Comparison of ENCODE assay signal across 8 cellular contexts in genomic region chr13:30690282-30691188, GRCh38. TPM values are rescaled to one million over a fixed set of nuclear protein-coding genes. Genes with fewer than 3 reads are reported as not detected.
DNase-seq lines count a peak whose midpoint lies in the region; ATAC-seq, FAIRE-seq and TF ChIP-seq lines count a peak whose summit lies in the region.

No MANE protein-coding gene starts in this region.

- ATAC-seq in stimulated activated naive CD8-positive, alpha-beta T cell treated with anti-CD3 and anti-CD28 coated beads, Interleukin-15, amount 100 ng/mL, for 72 hours: no peak
- ATAC-seq in GM18520 (IDR thresholded peaks at IDR 0.05; ENCODE audit: unreplicated experiment) (no peak), HG03139 (IDR thresholded peaks at IDR 0.05; ENCODE audit: unreplicated experiment) (no peak)

- H3K4me2 ChIP-seq in keratinocyte (ENCODE audit: control insufficient read depth, extremely low read depth, insufficient read depth, low read depth, low read length): peak overlapping the region; percentile 90

- H3K9ac ChIP-seq in keratinocyte (ENCODE audit: control insufficient read depth, extremely low read depth, insufficient read depth, low read length): peak overlapping the region; percentile 39

- H3K36me3 ChIP-seq in ascending aorta (no peaks in the 10 kb centered on the region), keratinocyte (ENCODE audit: control insufficient read depth in 2 of 2, extremely low read depth in 1 of 2, insufficient read depth in 2 of 2, low read length in 2 of 2) (no peaks in the 10 kb centered on the region)

- DNase-seq in DMS53 treated with DMSO at 0.1 percent for 48 hours (lab: John Stamatoyannopoulos, UW; ENCODE audit: unreplicated experiment) (peak; percentile 76), GOT3 (lab: John Stamatoyannopoulos, UW) (peak; percentile 41), NCI-H460 (ENCODE audit: extremely low read depth, low read depth) (peak; percentile 30), ascending aorta (ENCODE audit: low spot score in 2 of 2) (peak; percentile 56 to 77), keratinocyte (ENCODE audit: low read depth, low spot score) (peak; percentile 32)
- no peak for DNase-seq in stimulated activated naive CD8-positive, alpha-beta T cell treated with anti-CD3 and anti-CD28 coated beads, Interleukin-15, amount 100 ng/mL, for 72 hours

- peak overlapping the region in 1 of 2 donors; percentile 67 for H3K27ac Mint-ChIP-seq in stimulated activated naive CD8-positive, alpha-beta T cell treated with anti-CD3 and anti-CD28 coated beads, Interleukin-15, amount 100 ng/mL, for 72 hours

- no peaks in the 10 kb centered on the region for H3K9me1 ChIP-seq in keratinocyte (ENCODE audit: control insufficient read depth, extremely low read depth, insufficient read depth, low read length)

- peaks cover 0 to 3% of the 10 kb centered on the region in 2 donors for H3K4me1 ChIP-seq in ascending aorta
- H3K4me1 ChIP-seq in keratinocyte (ENCODE audit: control insufficient read depth, extremely low read depth, insufficient read depth, low read length): peaks cover 11% of the 10 kb centered on the region

- H3K9me3 ChIP-seq in ascending aorta (no peaks in the 10 kb centered on the region), keratinocyte (ENCODE audit: control insufficient read depth, low read depth, low read length) (no peaks in the 10 kb centered on the region)

- intact Hi-C loops in ascending aorta (cut with DNase I): no loop called here

- peaks cover 29% of the 10 kb centered on the region for H3K27me3 Mint-ChIP-seq in stimulated activated naive CD8-positive, alpha-beta T cell treated with anti-CD3 and anti-CD28 coated beads, Interleukin-15, amount 100 ng/mL, for 72 hours

- peaks cover 0 to 10% of the 10 kb centered on the region in 2 donors for H3K9me3 Mint-ChIP-seq in stimulated activated naive CD8-positive, alpha-beta T cell treated with anti-CD3 and anti-CD28 coated beads, Interleukin-15, amount 100 ng/mL, for 72 hours

- H3K4me1 Mint-ChIP-seq in stimulated activated naive CD8-positive, alpha-beta T cell treated with anti-CD3 and anti-CD28 coated beads, Interleukin-15, amount 100 ng/mL, for 72 hours: peaks cover 10% of the 10 kb centered on the region

- peak overlapping the region; percentile 31 to 55 for H3K27ac ChIP-seq in ascending aorta
- peak overlapping the region; percentile 28 for H3K27ac ChIP-seq in keratinocyte (ENCODE audit: control insufficient read depth, insufficient read depth, low read length)

- H3K4me3 ChIP-seq in ascending aorta: peak overlapping the region; percentile 32 to 68
- peak overlapping the region; percentile 27 to 74 (median 46) for H3K4me3 ChIP-seq in keratinocyte (ENCODE audit: control insufficient read depth in 2 of 3, extremely low read depth in 1 of 3, insufficient read depth in 2 of 3, low read depth in 1 of 3, low read length in 3 of 3)

- no peaks in the 10 kb centered on the region for H3K79me2 ChIP-seq in keratinocyte (ENCODE audit: control insufficient read depth, insufficient read depth, low read length)

- no peaks in the 10 kb centered on the region for H4K20me1 ChIP-seq in keratinocyte (ENCODE audit: control insufficient read depth, extremely low read depth, insufficient read depth, low read length)

- peak overlapping the region; percentile 41 to 61 for H3K4me3 Mint-ChIP-seq in stimulated activated naive CD8-positive, alpha-beta T cell treated with anti-CD3 and anti-CD28 coated beads, Interleukin-15, amount 100 ng/mL, for 72 hours

- peak; percentile 78 for FAIRE-seq in keratinocyte (lab: Jason Lieb, UNC)

- dilution Hi-C loops in keratinocyte (cut with MboI; ENCODE audit: extremely low pct_ligation_motif_present, low sequenced_read_pairs): no loop called here

- H3K27me3 ChIP-seq in ascending aorta: no peaks in the 10 kb centered on the region
- H3K27me3 ChIP-seq in keratinocyte (ENCODE audit: control insufficient read depth, extremely low read depth, insufficient read depth, low read length): no peaks in the 10 kb centered on the region

- peak overlapping the region; percentile 96 for H2AFZ ChIP-seq in keratinocyte (ENCODE audit: control insufficient read depth, low read length)

- TF ChIP-seq CTCF in ascending aorta (IDR thresholded peaks at IDR 0.05) (no peak), keratinocyte (optimal IDR thresholded peaks at IDR 0.05 in 1 of 3, IDR thresholded peaks at IDR 0.05 in 1 of 3, conservative IDR thresholded peaks at IDR 0.05 in 1 of 3; ENCODE audit: extremely low read depth in 1 of 3, insufficient read depth in 2 of 3, low read length in 3 of 3) (no peak)

RNA-seq across cellular contexts. Expression of gene ALOX5AP, which starts 44.8 kb away (rescaled TPM):
- total RNA-seq in NCI-H460 (2014; rRNA removed; shearing (Covaris generic)): not detected in 2 replicates
- not detected in 2 replicates for polyA plus RNA-seq in NCI-H460 (2014; cell fraction: nucleus; rRNA removed)
- total RNA-seq in ascending aorta: 5.7 TPM
- 0.31 to 0.98 TPM (median 0.62 TPM) in 3 replicates for polyA plus RNA-seq in keratinocyte
- not detected for polyA plus RNA-seq in keratinocyte (2011; ENCODE audit: low read depth)
- 0.45 and 0.96 TPM in 2 replicates for polyA plus RNA-seq in keratinocyte (2011; cell fraction: cytosol; rRNA removed)
- polyA plus RNA-seq in keratinocyte (2011; cell fraction: nucleus; rRNA removed): 0.64 and 0.98 TPM in 2 replicates
- polyA plus RNA-seq in keratinocyte (2012; ENCODE audit: low replicate concordance): 0.20 and 0.22 TPM in 2 replicates
- polyA minus RNA-seq in keratinocyte: 0.40 to 1.5 TPM in 2 of 3 replicates, not detected in the other
- not detected for polyA minus RNA-seq in keratinocyte (2011; cell fraction: cytosol; rRNA and poly(A)+ RNA removed)
- polyA minus RNA-seq in keratinocyte (2011; cell fraction: nucleus; rRNA and poly(A)+ RNA removed): not detected in 2 replicates

Comparison
In these comparisons a context has a peak if more than half of its experiments do, and no peak if none do; other contexts are left out.
1. DNase-seq: peak in DMS53 treated with DMSO at 0.1 percent for 48 hours (single experiment), GOT3 (single experiment), NCI-H460 (single experiment), ascending aorta (2 of 2) and keratinocyte (single experiment); none in stimulated activated naive CD8-positive, alpha-beta T cell treated with anti-CD3 and anti-CD28 coated beads, Interleukin-15, amount 100 ng/mL, for 72 hours (0 of 2).